7 cellular contexts compared by ENCODE assay signal in genomic region chr21:46403234-46403811, GRCh38. TPM values are rescaled to one million over a fixed set of nuclear protein-coding genes. Genes with fewer than 3 reads are reported as not detected.
DNase-seq lines count a peak whose midpoint lies in the region; ATAC-seq, FAIRE-seq and TF ChIP-seq lines count a peak whose summit lies in the region.
"Not testable (repeated sequence)": the region's sequence is repeated elsewhere in the genome, so short reads cannot be mapped to it uniquely, and the experiment has no call there.

No MANE protein-coding gene starts in this region.

- not testable (repeated sequence) for ATAC-seq in GM23338; activated CD8-positive, alpha-beta T cell treated with anti-CD3 and anti-CD28 coated beads, Interleukin-2, amount 10 ng/mL, durations not matched to agents 7 days and 5 days; K562; gastrocnemius medialis

- not testable (repeated sequence) for H3K27me3 Mint-ChIP-seq in GM23338 (ENCODE audit: insufficient read depth, low read depth, poor library complexity); activated CD8-positive, alpha-beta T cell treated with anti-CD3 and anti-CD28 coated beads, Interleukin-2, amount 10 ng/mL, durations not matched to agents 7 days and 5 days (ENCODE audit: low read depth); endothelial cell (ENCODE audit: unreplicated experiment); immature natural killer cell (ENCODE audit: low read depth in 3 of 3); nephron progenitor cell (ENCODE audit: low read depth, poor library complexity)

- in situ Hi-C loops in K562 (cut with MboI); gastrocnemius medialis (cut with MboI; ENCODE audit: low sequenced_read_pairs in 4 of 4): not testable (repeated sequence)

- intact Hi-C loops in K562 (cut with micrococcal nuclease), result loop anchor here (10.0 kb wide), 1 partner anchor 179 kb away; the partner anchor contains the start of gene LSS
- intact Hi-C loops in gastrocnemius medialis (cut with DNase I; ENCODE audit: low total_unique reads), result not testable (repeated sequence)

- not testable (repeated sequence) for H3K4me2 ChIP-seq in GM23338; K562 (ENCODE audit: insufficient read depth, low read length)

- not testable (repeated sequence) for TF ChIP-seq RAD21 in K562 (CRISPR knock-in tag; conservative IDR thresholded peaks at IDR 0.05 in 1 of 2, IDR thresholded peaks at IDR 0.05 in 1 of 2)

- H2AFZ ChIP-seq in GM23338; K562 (ENCODE audit: low read depth, low read length): not testable (repeated sequence)

- peak overlapping the region; percentile 73; the same call in 1 of the 2 replicates for H3K27ac Mint-ChIP-seq in GM23338
- peak overlapping the region; percentile 69 for H3K27ac Mint-ChIP-seq in activated CD8-positive, alpha-beta T cell treated with anti-CD3 and anti-CD28 coated beads, Interleukin-2, amount 10 ng/mL, durations not matched to agents 7 days and 5 days
- H3K27ac Mint-ChIP-seq in endothelial cell (ENCODE audit: unreplicated experiment), result peak overlapping the region; percentile 5
- peak overlapping the region in 5 of 6 donors; percentile 0 to 71 (median 61) for H3K27ac Mint-ChIP-seq in immature natural killer cell
- peak overlapping the region; percentile 85 for H3K27ac Mint-ChIP-seq in nephron progenitor cell

- TF ChIP-seq CTCF in GM23338 (conservative IDR thresholded peaks at IDR 0.05; ENCODE audit: low read depth in 2 of 2); K562 (IDR thresholded peaks at IDR 0.05 in 2 of 3, conservative IDR thresholded peaks at IDR 0.05 in 1 of 3; ENCODE audit: insufficient read depth in 2 of 3, low read depth in 1 of 3, low read length in 3 of 3); endothelial cell (IDR thresholded peaks at IDR 0.05; ENCODE audit: unreplicated experiment); nephron progenitor cell (IDR thresholded peaks at IDR 0.05); gastrocnemius medialis (IDR thresholded peaks at IDR 0.05 in 4 of 5, conservative IDR thresholded peaks at IDR 0.05 in 1 of 5): not testable (repeated sequence)

- H3F3A ChIP-seq in GM23338 (replicated peaks; ENCODE audit: low read depth), result not testable (repeated sequence)

- H3K36me3 Mint-ChIP-seq in GM23338 (ENCODE audit: low read depth) (peaks cover 44% of the 10 kb centered on the region), endothelial cell (ENCODE audit: low read depth, unreplicated experiment) (peaks cover 33% of the 10 kb centered on the region), immature natural killer cell (peaks cover 16 to 40% (median 40%) of the 10 kb centered on the region in 3 donors), nephron progenitor cell (ENCODE audit: low read depth) (peaks cover 67% of the 10 kb centered on the region)
- peaks cover 41% of the 10 kb centered on the region for H3K36me3 Mint-ChIP-seq in activated CD8-positive, alpha-beta T cell treated with anti-CD3 and anti-CD28 coated beads, Interleukin-2, amount 10 ng/mL, durations not matched to agents 7 days and 5 days (ENCODE audit: low read depth)

- H3K4me3 ChIP-seq in GM23338, K562, gastrocnemius medialis: not testable (repeated sequence)

- CTCF ChIA-PET in activated CD8-positive, alpha-beta T cell treated with anti-CD3 and anti-CD28 coated beads, Interleukin-2, amount 10 ng/mL, durations not matched to agents 7 days and 5 days (lab: Charles Lee); K562 (lab: Yijun Ruan, JAX; ENCODE audit: low intra/inter-chr PET ratio): not testable (repeated sequence)

- H3K9me1 ChIP-seq in K562 (ENCODE audit: control insufficient read depth, insufficient read depth, low read length), result not testable (repeated sequence)

- H3K9me3 ChIP-seq in K562 (replicated peaks; ENCODE audit: control insufficient read depth, insufficient read depth, low read depth, low read length); gastrocnemius medialis: not testable (repeated sequence)

- not testable (repeated sequence) for TF ChIP-seq POLR2A in K562 (conservative IDR thresholded peaks at IDR 0.05); gastrocnemius medialis (IDR thresholded peaks at IDR 0.05)

- not testable (repeated sequence) for TF ChIP-seq EP300 in K562 (IDR thresholded peaks at IDR 0.05; ENCODE audit: low read length)

- not testable (repeated sequence) for H3K4me3 Mint-ChIP-seq in GM23338; activated CD8-positive, alpha-beta T cell treated with anti-CD3 and anti-CD28 coated beads, Interleukin-2, amount 10 ng/mL, durations not matched to agents 7 days and 5 days; immature natural killer cell; nephron progenitor cell
- peak overlapping the region; percentile 62 for H3K4me3 Mint-ChIP-seq in endothelial cell (ENCODE audit: unreplicated experiment)

- BruUV-seq in K562 (replicated peaks; lab: Mats Ljungman, UMichigan), result not testable (repeated sequence)

- H4K20me1 ChIP-seq in GM23338 (replicated peaks; ENCODE audit: insufficient read depth); K562 (replicated peaks; ENCODE audit: control insufficient read depth, insufficient read depth, low read length): not testable (repeated sequence)

- H3K4me1 ChIP-seq in GM23338 (ENCODE audit: insufficient read depth); K562 (replicated peaks in 1 of 2; ENCODE audit: control insufficient read depth in 2 of 2, insufficient read depth in 2 of 2, low read length in 2 of 2); gastrocnemius medialis: not testable (repeated sequence)

- H3K27me3 ChIP-seq in GM23338 (ENCODE audit: insufficient read depth); K562 (ENCODE audit: control insufficient read depth in 2 of 2, insufficient read depth in 2 of 2, low read length in 2 of 2); gastrocnemius medialis: not testable (repeated sequence)

- H3K9ac ChIP-seq in K562 (ENCODE audit: insufficient read depth in 1 of 2, low read depth in 2 of 2, low read length in 2 of 2), result not testable (repeated sequence)

- H3K9me2 ChIP-seq in GM23338 (ENCODE audit: insufficient read depth), result not testable (repeated sequence)

- H3K36me3 ChIP-seq in GM23338 (ENCODE audit: insufficient read depth), result not testable (repeated sequence)
- H3K36me3 ChIP-seq in K562 (ENCODE audit: control insufficient read depth, insufficient read depth, low read length), result peaks cover 58% of the 10 kb centered on the region
- H3K36me3 ChIP-seq in gastrocnemius medialis, result peaks cover 0 to 78% of the 10 kb centered on the region in 2 donors

- H3K27ac ChIP-seq in GM23338 (ENCODE audit: low read depth); K562 (ENCODE audit: extremely low read depth, low read depth, low read length): not testable (repeated sequence)
- peak overlapping the region; percentile 94 to 98 (median 95) for H3K27ac ChIP-seq in gastrocnemius medialis

- POLR2A ChIA-PET in activated CD8-positive, alpha-beta T cell treated with anti-CD3 and anti-CD28 coated beads, Interleukin-2, amount 10 ng/mL, durations not matched to agents 7 days and 5 days (lab: Charles Lee); K562 (lab: Yijun Ruan, JAX): not testable (repeated sequence)

- not testable (repeated sequence) for FAIRE-seq in K562 (lab: Jason Lieb, UNC)

- H3K9me3 Mint-ChIP-seq in GM23338; activated CD8-positive, alpha-beta T cell treated with anti-CD3 and anti-CD28 coated beads, Interleukin-2, amount 10 ng/mL, durations not matched to agents 7 days and 5 days (ENCODE audit: insufficient read depth); endothelial cell (ENCODE audit: unreplicated experiment); immature natural killer cell; nephron progenitor cell: not testable (repeated sequence)

- not testable (repeated sequence) for H3K4me1 Mint-ChIP-seq in GM23338; activated CD8-positive, alpha-beta T cell treated with anti-CD3 and anti-CD28 coated beads, Interleukin-2, amount 10 ng/mL, durations not matched to agents 7 days and 5 days (ENCODE audit: low read depth); endothelial cell (ENCODE audit: unreplicated experiment); nephron progenitor cell
- peaks cover 23 to 27% of the 10 kb centered on the region in 2 donors for H3K4me1 Mint-ChIP-seq in immature natural killer cell

- not testable (repeated sequence) for H3K79me2 ChIP-seq in GM23338 (replicated peaks; ENCODE audit: insufficient read depth); K562 (ENCODE audit: control insufficient read depth, insufficient read depth, low read length)

- DNase-seq in GM23338 (ENCODE audit: low spot score); activated CD8-positive, alpha-beta T cell treated with anti-CD3 and anti-CD28 coated beads, Interleukin-2, amount 10 ng/mL, durations not matched to agents 7 days and 5 days; K562 (ENCODE audit: extremely low read depth in 1 of 4, low spot score in 3 of 4); endothelial cell (ENCODE audit: low spot score); immature natural killer cell; nephron progenitor cell; gastrocnemius medialis: not testable (repeated sequence)

- WGBS in K562 (ENCODE audit: insufficient coverage, low coverage, missing lambda C conversion rate), result 96% methylated on average over 39 of the region's 47 CpGs

RNA-seq across cellular contexts. Expression of gene DIP2A, which starts 55.4 kb away (rescaled TPM):
- total RNA-seq in GM23338 (2014; rRNA removed; shearing (Covaris generic)), result 34.4 and 36.3 TPM in 2 replicates
- polyA plus RNA-seq in GM23338 (2016; fragmentation: Nextera tagmentation; extraction: Ambion mirVana) (15.9 and 18.5 TPM in 2 replicates), K562 (2011; rRNA removed) (34.5 and 41.3 TPM in 2 replicates), K562 (2014; fragmentation: Illumina TruSeq; extraction: Trizol) (21.3 and 23.9 TPM in 2 replicates), K562 (2014; fragmentation: Nextera tagmentation; extraction: Ambion mirVana) (1 to 10 TPM; 4.3 to 4.6 TPM), K562 (2014; rRNA removed) (30.0 and 31.1 TPM in 2 replicates), immature natural killer cell (10 to 100 TPM; 23.1 to 64.8 (median 26.9) TPM)
- 10 to 100 TPM; 53.7 to 53.9 TPM for total RNA-seq in activated CD8-positive, alpha-beta T cell treated with anti-CD3 and anti-CD28 coated beads, Interleukin-2, amount 10 ng/mL, durations not matched to agents 7 days and 5 days
- 344 and 474 TPM in 2 replicates for total RNA-seq in K562 (2011; cell fraction: chromatin; rRNA removed; ENCODE audit: low replicate concordance)
- 211 and 231 TPM in 2 replicates for total RNA-seq in K562 (2011; cell fraction: nucleolus; rRNA removed)
- 245 and 258 TPM in 2 replicates for total RNA-seq in K562 (2011; cell fraction: nucleoplasm; rRNA removed)
- total RNA-seq in K562 (2014; rRNA removed) (13.8 and 19.7 TPM in 2 replicates), K562 (2014; rRNA removed; fragmentation: Illumina TruSeq; extraction: Trizol) (14.9 and 19.1 TPM in 2 replicates), K562 (2015; rRNA removed; fragmentation: Illumina TruSeq; extraction: Trizol) (19.6 and 20.3 TPM in 2 replicates), K562 (2021) (31.1 and 32.3 TPM in 2 replicates), endothelial cell (ENCODE audit: unreplicated experiment) (80.2 TPM), gastrocnemius medialis (10 to 100 TPM in 2 of 4 donors, 1 to 10 TPM in 2; 6.3 to 15.5 (median 11.8) TPM)
- polyA plus RNA-seq in K562 (2011; cell fraction: cytosol; rRNA removed), result 22.5 and 24.1 TPM in 2 replicates
- 167 and 196 TPM in 2 replicates for polyA plus RNA-seq in K562 (2011; cell fraction: nucleus; rRNA removed)
- 21.7 and 36.7 TPM in 2 replicates for polyA plus RNA-seq in K562 (2012)
- polyA minus RNA-seq in K562 (2011; rRNA and poly(A)+ RNA removed), result 48.3 and 48.8 TPM in 2 replicates
- polyA minus RNA-seq in K562 (2011; cell fraction: cytosol; rRNA and poly(A)+ RNA removed), result 21.6 and 23.7 TPM in 2 replicates
- polyA minus RNA-seq in K562 (2011; cell fraction: nucleus; rRNA and poly(A)+ RNA removed), result 89.9 and 113 TPM in 2 replicates

Comparison
In these comparisons a context has a peak if more than half of its experiments do, and no peak if none do; other contexts are left out.
1. H3K27ac Mint-ChIP-seq: peak in every context shown above with its lines; median percentile 85 in nephron progenitor cell; 73 in GM23338; 69 in activated CD8-positive, alpha-beta T cell treated with anti-CD3 and anti-CD28 coated beads, Interleukin-2, amount 10 ng/mL, durations not matched to agents 7 days and 5 days; 61 in immature natural killer cell; 5 in endothelial cell.